In the genomic region with DNA sequence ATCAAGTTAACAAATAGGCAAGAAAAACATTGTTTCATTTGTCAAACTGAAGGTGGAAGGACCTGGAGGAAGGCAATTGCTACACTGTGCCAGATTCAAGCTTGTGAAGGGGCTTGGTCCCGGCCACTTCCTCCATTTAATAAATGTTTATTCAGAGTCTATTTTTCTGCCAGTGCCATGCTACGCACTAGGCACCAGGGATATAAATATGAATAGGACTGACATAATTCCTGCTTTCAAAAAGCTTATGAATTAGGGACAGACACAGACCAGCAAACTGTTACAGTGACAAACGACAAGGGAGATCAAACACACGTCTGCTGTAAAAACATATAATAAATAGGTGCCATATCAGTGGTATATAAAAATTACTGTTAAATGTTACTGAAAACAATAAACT, we compare ENCODE assay signal across 8 cellular contexts. TPM values are rescaled to one million over a fixed set of nuclear protein-coding genes. Genes with fewer than 3 reads are reported as not detected.
DNase-seq lines count a peak whose midpoint lies in the region; ATAC-seq, FAIRE-seq and TF ChIP-seq lines count a peak whose summit lies in the region.

No MANE protein-coding gene starts in this region.

- H3K27me3 Mint-ChIP-seq in naive thymus-derived CD4-positive, alpha-beta T cell: peaks cover 0 to 2% (median 0%) of the 10 kb centered on the region in 5 donors

- peak; percentile 38; the same call in 1 of the 2 replicates for TF ChIP-seq POLR2A in GM12878 (IDR thresholded peaks at IDR 0.05; ENCODE audit: low read depth, low read length)

- H3K36me3 Mint-ChIP-seq in naive thymus-derived CD4-positive, alpha-beta T cell: peaks cover 0 to 20% (median 0%) of the 10 kb centered on the region in 5 donors

- no peak for FAIRE-seq in GM12878 (lab: Jason Lieb, UNC)

- H3K4me1 ChIP-seq in Loucy (ENCODE audit: insufficient read depth, low read length, poor library complexity, severe bottlenecking): peaks cover 10% of the 10 kb centered on the region
- H3K4me1 ChIP-seq in GM12878 (ENCODE audit: control insufficient read depth, insufficient read depth, low read length): peaks cover 14% of the 10 kb centered on the region
- peaks cover 0 to 26% of the 10 kb centered on the region in 2 donors for H3K4me1 ChIP-seq in naive thymus-derived CD4-positive, alpha-beta T cell (ENCODE audit: control insufficient read depth in 2 of 2, insufficient read depth in 2 of 2, low read length in 2 of 2)

- RAD21 ChIA-PET in GM12878 (lab: Charles Lee; ENCODE audit: unreplicated experiment): interaction anchor here (0.8 to 4.5 kb wide), 18 partner anchors 11 to 724 kb away, joined by 3 to 99 read pairs (median 4); a partner anchor contains a TSS

- H3K9me3 ChIP-seq in Loucy (ENCODE audit: insufficient read depth, low read depth, low read length) (no peaks in the 10 kb centered on the region), GM12878 (replicated peaks; ENCODE audit: control insufficient read depth, insufficient read depth, low read length) (no peaks in the 10 kb centered on the region; the same call in 2 of the 3 replicates)
- H3K9me3 ChIP-seq in naive thymus-derived CD4-positive, alpha-beta T cell (ENCODE audit: control insufficient read depth in 2 of 3, low read length in 3 of 3): no peaks in the 10 kb centered on the region

- H3K36me3 ChIP-seq in Loucy (ENCODE audit: insufficient read depth, low read length) (no peaks in the 10 kb centered on the region), GM12878 (ENCODE audit: control insufficient read depth in 2 of 2, insufficient read depth in 2 of 2, low read length in 1 of 2) (no peaks in the 10 kb centered on the region)
- no peaks in the 10 kb centered on the region for H3K36me3 ChIP-seq in naive thymus-derived CD4-positive, alpha-beta T cell (ENCODE audit: control insufficient read depth in 2 of 3, insufficient read depth in 3 of 3, low read length in 3 of 3)

- peak overlapping the region in 9 of 10 donors; percentile 42 to 81 (median 66) for H3K4me3 Mint-ChIP-seq in naive thymus-derived CD4-positive, alpha-beta T cell

- no peaks in the 10 kb centered on the region for H3K9me2 ChIP-seq in Loucy (replicated peaks; ENCODE audit: low read depth, low read length)

- POLR2A ChIA-PET in GM12878 (lab: Charles Lee): interaction anchor here (0.5 to 3.5 kb wide), 17 partner anchors 10 to 130 kb away, joined by 3 to 39 read pairs (median 5); a partner anchor contains a TSS
- POLR2A ChIA-PET in naive thymus-derived CD4-positive, alpha-beta T cell (lab: Charles Lee): interaction anchor here (0.9 to 1.7 kb wide), 4 partner anchors 25 to 52 kb away, joined by 3 to 6 read pairs (median 4); a partner anchor contains a TSS

- H4K20me1 ChIP-seq in Loucy (ENCODE audit: insufficient read depth, low read length, poor library complexity, severe bottlenecking) (no peaks in the 10 kb centered on the region), GM12878 (ENCODE audit: control insufficient read depth, insufficient read depth) (no peaks in the 10 kb centered on the region)

- H3F3A ChIP-seq in Loucy (ENCODE audit: low read depth): no peaks in the 10 kb centered on the region; the same call in 1 of the 2 replicates

- SMC1A ChIA-PET in GM12878 (lab: Charles Lee; ENCODE audit: uncharacterized antibody, unreplicated experiment): interaction anchor here (0.7 to 4.5 kb wide), 18 partner anchors 9 to 675 kb away, joined by 3 to 106 read pairs (median 8); a partner anchor contains a TSS

- H3K9me3 Mint-ChIP-seq in naive thymus-derived CD4-positive, alpha-beta T cell: peaks cover 0 to 11% (median 3%) of the 10 kb centered on the region in 11 donors

- peaks cover 26 to 45% (median 39%) of the 10 kb centered on the region in 7 donors for H3K4me1 Mint-ChIP-seq in naive thymus-derived CD4-positive, alpha-beta T cell

- in situ Hi-C loops in GM12878 (cut with MboI): loop anchor here (5.0 to 25.0 kb wide), 2 partner anchors 94 to 544 kb away; no protein-coding TSS in a partner anchor

- no peak for TF ChIP-seq EP300 in GM12878 (IDR thresholded peaks at IDR 0.05; ENCODE audit: borderline replicate concordance in 1 of 2, control insufficient read depth in 1 of 2, low read depth in 2 of 2, low read length in 2 of 2)

- TSS peak; percentile 85 for BruUV-seq in GM12878 (replicated peaks; lab: Mats Ljungman, UMichigan)

- CTCF ChIA-PET in GM12878 (lab: Yijun Ruan, JAX): interaction anchor here (0.8 to 4.5 kb wide), 16 partner anchors 9 to 784 kb away, joined by 3 to 93 read pairs (median 4); a partner anchor contains a TSS
- CTCF ChIA-PET in naive thymus-derived CD4-positive, alpha-beta T cell (lab: Charles Lee): interaction anchor here (0.6 to 2.8 kb wide), 5 partner anchors 52 to 781 kb away, joined by 3 to 22 read pairs (median 6); a partner anchor contains a TSS

- H3K4me3 ChIP-seq in Loucy (ENCODE audit: low read length, poor library complexity, severe bottlenecking) (peak overlapping the region; percentile 63), GM12878 (peak overlapping the region; percentile 75)
- H3K4me3 ChIP-seq in naive thymus-derived CD4-positive, alpha-beta T cell (ENCODE audit: low read length): peak overlapping the region; percentile 14

- intact Hi-C loops in GM12878 (cut with micrococcal nuclease; ENCODE audit: unreplicated experiment): loop anchor here (1.0 to 5.0 kb wide), 8 partner anchors 36 to 793 kb away; a partner anchor contains a TSS
- intact Hi-C loops in naive thymus-derived CD4-positive, alpha-beta T cell (cut with micrococcal nuclease): loop anchor here (1.0 to 10.0 kb wide), 18 partner anchors 19 to 1199 kb away; a partner anchor contains a TSS

- H2AFZ ChIP-seq in Loucy (ENCODE audit: low read length) (peak overlapping the region; percentile 51), GM12878 (ENCODE audit: control insufficient read depth, low read depth, low read length) (peak overlapping the region; percentile 35)

- TF ChIP-seq RAD21 in GM12878 (IDR thresholded peaks at IDR 0.05; ENCODE audit: insufficient read depth, low read depth, low read length): no peak

- H3K27me3 ChIP-seq in Loucy (ENCODE audit: insufficient read depth, low read length, poor library complexity, severe bottlenecking) (no peaks in the 10 kb centered on the region), GM12878 (replicated peaks in 1 of 2; ENCODE audit: control insufficient read depth in 2 of 2, insufficient read depth in 2 of 2, low read length in 1 of 2) (no peaks in the 10 kb centered on the region)
- H3K27me3 ChIP-seq in naive thymus-derived CD4-positive, alpha-beta T cell (ENCODE audit: control insufficient read depth in 2 of 2, insufficient read depth in 2 of 2, low read length in 2 of 2): no peaks in the 10 kb centered on the region

- peak overlapping the region; percentile 76 to 93 (median 88) for H3K27ac Mint-ChIP-seq in naive thymus-derived CD4-positive, alpha-beta T cell

- no peaks in the 10 kb centered on the region for H3K79me2 ChIP-seq in Loucy (ENCODE audit: insufficient read depth, low read length)
- H3K79me2 ChIP-seq in GM12878 (ENCODE audit: control insufficient read depth, insufficient read depth, low read length): peaks cover 29% of the 10 kb centered on the region

- 0% methylated on average over 4 of the region's 4 CpGs for WGBS in GM12878 (ENCODE audit: insufficient coverage, insufficient replicate concordance, low lambda C conversion rate, missing lambda C conversion rate)

- no peak for TF ChIP-seq CTCF in Loucy (conservative IDR thresholded peaks at IDR 0.05; ENCODE audit: low read length)
- no peak for TF ChIP-seq CTCF in GM12878 (IDR thresholded peaks at IDR 0.05 in 2 of 3, conservative IDR thresholded peaks at IDR 0.05 in 1 of 3; ENCODE audit: control insufficient read depth in 2 of 3, extremely low read depth in 1 of 3, insufficient read depth in 1 of 3, low read depth in 3 of 3, low read length in 3 of 3)

- H3K27ac ChIP-seq in GM12878 (ENCODE audit: control insufficient read depth, insufficient read depth): peak overlapping the region; percentile 96
- H3K27ac ChIP-seq in naive thymus-derived CD4-positive, alpha-beta T cell (ENCODE audit: low read depth, low read length): peak overlapping the region; percentile 49

- H3K4me2 ChIP-seq in Loucy (ENCODE audit: low read depth, low read length, poor library complexity, severe bottlenecking) (peak overlapping the region; percentile 77), GM12878 (ENCODE audit: control insufficient read depth, insufficient read depth) (peak overlapping the region; percentile 70)

- H3K9ac ChIP-seq in Loucy (ENCODE audit: low read depth, low read length, poor library complexity, severe bottlenecking): no peak overlapping the region
- peak overlapping the region; percentile 87 for H3K9ac ChIP-seq in GM12878 (ENCODE audit: control insufficient read depth, insufficient read depth, low read length)

- ATAC-seq in GM12878 (peak; percentile 66), GM21423 (IDR thresholded peaks at IDR 0.05; ENCODE audit: unreplicated experiment) (no peak)
- ATAC-seq in naive thymus-derived CD4-positive, alpha-beta T cell: peak; percentile 27

- DNase-seq in DMS53 treated with DMSO at 0.1 percent for 48 hours (lab: John Stamatoyannopoulos, UW; ENCODE audit: unreplicated experiment) (peak; percentile 75), GM12878 (ENCODE audit: low read depth, low spot score) (peak; percentile 40), DMS114 treated with DMSO at 0.1 percent for 48 hours (lab: John Stamatoyannopoulos, UW; ENCODE audit: unreplicated experiment) (no peak)
- DNase-seq in naive thymus-derived CD4-positive, alpha-beta T cell: no peak
- no peak for DNase-seq in stimulated activated CD8-positive, alpha-beta memory T cell treated with anti-CD3 and anti-CD28 coated beads, Interleukin-4, amount 100 ng/mL, for 48 hours
- no peak for DNase-seq in stimulated activated CD4-positive, alpha-beta T cell treated with anti-CD3 and anti-CD28 coated beads, Interleukin-15, amount 100 ng/mL, for 24 hours

RNA-seq across cellular contexts. Expression of a gene that starts 0.6 kb away (rescaled TPM):
- 174 and 189 TPM in 2 replicates for total RNA-seq in GM12878 (2013; cell fraction: nucleolus; rRNA removed)
- total RNA-seq in GM12878 (2014; rRNA removed) (15.4 and 18.1 TPM in 2 replicates), GM12878 (2014; rRNA removed; fragmentation: Illumina TruSeq; extraction: Trizol) (18.0 and 18.1 TPM in 2 replicates), GM12878 (2021) (19.1 and 22.4 TPM in 2 replicates)
- polyA plus RNA-seq in GM12878 (2011; ENCODE audit: low read depth): 11.6 TPM
- polyA plus RNA-seq in GM12878 (2011; rRNA removed) (49.4 and 72.4 TPM in 2 replicates), GM12878 (2014; fragmentation: Illumina TruSeq; extraction: Trizol) (15.9 and 22.4 TPM in 2 replicates), GM12878 (2014; fragmentation: Nextera tagmentation; extraction: Ambion mirVana) (1 to 10 TPM; 1.1 to 1.5 TPM), GM12878 (2014; rRNA removed) (8.3 and 9.6 TPM in 2 replicates), GM12878 (2016; fragmentation: Nextera tagmentation; extraction: Ambion mirVana) (1 to 10 TPM; 2.3 to 2.9 TPM)
- 13.1 and 18.0 TPM in 2 replicates for polyA plus RNA-seq in GM12878 (2011; cell fraction: cytosol; rRNA removed)
- polyA plus RNA-seq in GM12878 (2011; cell fraction: nucleus; rRNA removed): 21.4 and 25.3 TPM in 2 replicates
- 11.8 and 14.3 TPM in 2 replicates for polyA plus RNA-seq in GM12878 (2012)
- polyA minus RNA-seq in GM12878 (2011; rRNA and poly(A)+ RNA removed): 61.3 and 91.4 TPM in 2 replicates
- polyA minus RNA-seq in GM12878 (2011; cell fraction: cytosol; rRNA and poly(A)+ RNA removed): 25.1 and 28.5 TPM in 2 replicates
- polyA minus RNA-seq in GM12878 (2011; cell fraction: nucleus; rRNA and poly(A)+ RNA removed): 28.3 and 34.2 TPM in 2 replicates
- 1 to 10 TPM in 4 of 5 experiments, under 1 TPM in 1; 1.00 to 8.8 (median 1.9) TPM for total RNA-seq in naive thymus-derived CD4-positive, alpha-beta T cell
- polyA plus RNA-seq in naive thymus-derived CD4-positive, alpha-beta T cell: not detected

RNA-seq across cellular contexts. Expression of a gene that starts 11.6 kb away (rescaled TPM):
- total RNA-seq in GM12878 (2013; cell fraction: nucleolus; rRNA removed): 34.8 and 41.1 TPM in 2 replicates
- total RNA-seq in GM12878 (2014; rRNA removed) (4.0 and 4.1 TPM in 2 replicates), GM12878 (2014; rRNA removed; fragmentation: Illumina TruSeq; extraction: Trizol) (3.4 and 5.0 TPM in 2 replicates), GM12878 (2021) (5.0 and 5.4 TPM in 2 replicates)
- 2.2 TPM for polyA plus RNA-seq in GM12878 (2011; ENCODE audit: low read depth)
- polyA plus RNA-seq in GM12878 (2011; rRNA removed) (3.4 and 4.0 TPM in 2 replicates), GM12878 (2014; fragmentation: Illumina TruSeq; extraction: Trizol) (4.6 and 6.0 TPM in 2 replicates), GM12878 (2014; fragmentation: Nextera tagmentation; extraction: Ambion mirVana) (1 to 10 TPM; 1.3 to 1.9 TPM), GM12878 (2014; rRNA removed) (4.3 and 6.2 TPM in 2 replicates), GM12878 (2016; fragmentation: Nextera tagmentation; extraction: Ambion mirVana) (1 to 10 TPM; 2.5 to 3.8 TPM)
- polyA plus RNA-seq in GM12878 (2011; cell fraction: cytosol; rRNA removed): 3.0 and 3.8 TPM in 2 replicates
- polyA plus RNA-seq in GM12878 (2011; cell fraction: nucleus; rRNA removed): 3.3 and 4.2 TPM in 2 replicates
- 4.6 and 5.2 TPM in 2 replicates for polyA plus RNA-seq in GM12878 (2012)
- polyA minus RNA-seq in GM12878 (2011; rRNA and poly(A)+ RNA removed): 2.0 and 3.6 TPM in 2 replicates
- 0.52 and 0.67 TPM in 2 replicates for polyA minus RNA-seq in GM12878 (2011; cell fraction: cytosol; rRNA and poly(A)+ RNA removed)
- polyA minus RNA-seq in GM12878 (2011; cell fraction: nucleus; rRNA and poly(A)+ RNA removed): 1.9 and 2.3 TPM in 2 replicates
- total RNA-seq in naive thymus-derived CD4-positive, alpha-beta T cell: under 1 TPM in 3 of 5 experiments, not detected in 2; 0.56 to 0.83 (median 0.64) TPM
- polyA plus RNA-seq in naive thymus-derived CD4-positive, alpha-beta T cell: not detected

RNA-seq across cellular contexts. Expression of a gene that starts 51.5 kb away (rescaled TPM):
- 324 and 329 TPM in 2 replicates for total RNA-seq in GM12878 (2013; cell fraction: nucleolus; rRNA removed)
- total RNA-seq in GM12878 (2014; rRNA removed) (33.7 and 41.4 TPM in 2 replicates), GM12878 (2014; rRNA removed; fragmentation: Illumina TruSeq; extraction: Trizol) (33.9 and 35.1 TPM in 2 replicates), GM12878 (2021) (22.4 and 22.9 TPM in 2 replicates)
- polyA plus RNA-seq in GM12878 (2011; ENCODE audit: low read depth): 21.7 TPM
- polyA plus RNA-seq in GM12878 (2011; rRNA removed) (57.1 and 86.9 TPM in 2 replicates), GM12878 (2014; fragmentation: Illumina TruSeq; extraction: Trizol) (35.0 and 46.6 TPM in 2 replicates), GM12878 (2014; fragmentation: Nextera tagmentation; extraction: Ambion mirVana) (1 to 10 TPM; 9.3 to 9.5 TPM), GM12878 (2014; rRNA removed) (13.0 and 16.5 TPM in 2 replicates), GM12878 (2016; fragmentation: Nextera tagmentation; extraction: Ambion mirVana) (10 to 100 TPM; 17.1 to 17.9 TPM)
- 22.3 and 24.5 TPM in 2 replicates for polyA plus RNA-seq in GM12878 (2011; cell fraction: cytosol; rRNA removed)
- 41.1 and 61.6 TPM in 2 replicates for polyA plus RNA-seq in GM12878 (2011; cell fraction: nucleus; rRNA removed)
- 26.0 and 27.3 TPM in 2 replicates for polyA plus RNA-seq in GM12878 (2012)
- 75.7 and 81.3 TPM in 2 replicates for polyA minus RNA-seq in GM12878 (2011; rRNA and poly(A)+ RNA removed)
- 20.4 and 25.1 TPM in 2 replicates for polyA minus RNA-seq in GM12878 (2011; cell fraction: cytosol; rRNA and poly(A)+ RNA removed)
- polyA minus RNA-seq in GM12878 (2011; cell fraction: nucleus; rRNA and poly(A)+ RNA removed): 110 and 111 TPM in 2 replicates
- total RNA-seq in naive thymus-derived CD4-positive, alpha-beta T cell: 10 to 100 TPM; 11.8 to 41.9 (median 17.7) TPM
- 10 to 100 TPM; 22.1 to 23.0 TPM for polyA plus RNA-seq in naive thymus-derived CD4-positive, alpha-beta T cell

Comparison
In these comparisons a context has a peak if more than half of its experiments do, and no peak if none do; other contexts are left out.
1. DNase-seq: peak in DMS53 treated with DMSO at 0.1 percent for 48 hours (single experiment) and GM12878 (single experiment); none in naive thymus-derived CD4-positive, alpha-beta T cell (0 of 9), stimulated activated CD8-positive, alpha-beta memory T cell treated with anti-CD3 and anti-CD28 coated beads, Interleukin-4, amount 100 ng/mL, for 48 hours (single experiment), stimulated activated CD4-positive, alpha-beta T cell treated with anti-CD3 and anti-CD28 coated beads, Interleukin-15, amount 100 ng/mL, for 24 hours (single experiment) and DMS114 treated with DMSO at 0.1 percent for 48 hours (single experiment).
2. H3K4me3 ChIP-seq: peak in every context shown above with its lines; median percentile 75 in GM12878; 63 in Loucy; 14 in naive thymus-derived CD4-positive, alpha-beta T cell.